22 cellular contexts compared by ENCODE assay signal in genomic region chr2:192007819-192008218, GRCh38.
A peak's percentile ranks its signal among the peaks of the same experiment; 100 is the strongest.
DNase-seq lines count a peak whose midpoint lies in the region; ATAC-seq and TF ChIP-seq lines count a peak whose summit lies in the region.
"Had no signal": no experiment of that assay in that cellular context is flagged by ENCODE, and none has a peak within 500 bp of the region (broad histone marks: within the 10 kb centered on the region; RNA-seq: fewer than 3 reads in every experiment).

No MANE protein-coding gene starts in this region.

- peak; percentile 10 for ATAC-seq in foreskin keratinocyte
- ATAC-seq: PC-3 had no signal

- no peaks in the 10 kb centered on the region for H3K79me2 ChIP-seq in neural progenitor cell (ENCODE audit: low read depth)
- H3K79me2 ChIP-seq in Karpas-422 (ENCODE audit: low read length), result no peaks in the 10 kb centered on the region

- H3K27me3 ChIP-seq in foreskin keratinocyte (no peaks in the 10 kb centered on the region), neural progenitor cell (no peaks in the 10 kb centered on the region), Karpas-422 (ENCODE audit: low read length) (no peaks in the 10 kb centered on the region), brain microvascular endothelial cell (replicated peaks) (no peaks in the 10 kb centered on the region)
- H3K27me3 ChIP-seq: SJSA1, vagina had no signal

- H4K20me1 ChIP-seq in neural progenitor cell (ENCODE audit: low read depth) (no peaks in the 10 kb centered on the region), Karpas-422 (ENCODE audit: insufficient read depth, low read depth, low read length) (no peaks in the 10 kb centered on the region)

- H3K36me3 ChIP-seq in neural progenitor cell (no peaks in the 10 kb centered on the region), Karpas-422 (ENCODE audit: insufficient read depth, low read length) (no peaks in the 10 kb centered on the region), brain microvascular endothelial cell (replicated peaks) (no peaks in the 10 kb centered on the region)
- H3K36me3 ChIP-seq: SJSA1, vagina had no signal

- H3F3A ChIP-seq in neural progenitor cell (ENCODE audit: low read depth), result no peaks in the 10 kb centered on the region

- H3K27me3 Mint-ChIP-seq in neural progenitor cell (ENCODE audit: insufficient read depth, low read depth), result no peaks in the 10 kb centered on the region

- peaks cover 30% of the 10 kb centered on the region for H3K4me1 Mint-ChIP-seq in neural progenitor cell
- H3K4me1 Mint-ChIP-seq: activated CD4-positive, alpha-beta memory T cell treated with anti-CD3 and anti-CD28 coated beads, Interleukin-2, amount 10 ng/mL, durations not matched to agents 7 days and 5 days; CD8-positive, alpha-beta memory T cell had no signal

- in situ Hi-C loops in astrocyte of the spinal cord (cut with HindIII; ENCODE audit: low sequenced_read_pairs) (no loop called here), brain microvascular endothelial cell (cut with HindIII; ENCODE audit: low pct_ligation_motif_present, low sequenced_read_pairs) (no loop called here)

- H2AFZ ChIP-seq in neural progenitor cell (replicated peaks), result peak overlapping the region; percentile 23
- H2AFZ ChIP-seq in Karpas-422 (ENCODE audit: low read length), result no peak overlapping the region

- H3K36me3 Mint-ChIP-seq in neural progenitor cell, result no peaks in the 10 kb centered on the region
- H3K36me3 Mint-ChIP-seq: CD8-positive, alpha-beta memory T cell had no signal

- DNase-seq in GM03348 (ENCODE audit: low spot score) (peak; percentile 9), astrocyte of the spinal cord (ENCODE audit: low read depth, low spot score) (peak; percentile 35), foreskin keratinocyte (no peak), neural progenitor cell (ENCODE audit: low spot score) (no peak), Karpas-422 (no peak), NCI-H187 (lab: John Stamatoyannopoulos, UW) (no peak), brain microvascular endothelial cell (no peak), SW480 (ENCODE audit: low spot score) (no peak)
- DNase-seq: activated CD4-positive, alpha-beta memory T cell treated with anti-CD3 and anti-CD28 coated beads, Interleukin-2, amount 10 ng/mL, durations not matched to agents 7 days and 5 days; activated CD4-positive, CD25-positive, alpha-beta regulatory T cell; anterior cingulate cortex; CD8-positive, alpha-beta memory T cell; DMS79; HFFc6; midbrain; MV-4-11; NCI-H1930; NCI-H226; PC-3 had no signal

- no peaks in the 10 kb centered on the region for H3K9me2 ChIP-seq in Karpas-422 (replicated peaks; ENCODE audit: insufficient read depth, low read length)

- TF ChIP-seq CTCF in astrocyte of the spinal cord (IDR thresholded peaks at IDR 0.05; ENCODE audit: low read depth, low read length), result no peak
- TF ChIP-seq CTCF in foreskin keratinocyte (conservative IDR thresholded peaks at IDR 0.05), result no peak
- no peak for TF ChIP-seq CTCF in neural progenitor cell (IDR thresholded peaks at IDR 0.05)
- no peak for TF ChIP-seq CTCF in brain microvascular endothelial cell (IDR thresholded peaks at IDR 0.05; ENCODE audit: low read depth, low read length, missing control alignments)

- H3K27ac ChIP-seq in foreskin keratinocyte (no peak overlapping the region), neural progenitor cell (no peak overlapping the region), Karpas-422 (ENCODE audit: low read length) (no peak overlapping the region), brain microvascular endothelial cell (no peak overlapping the region)
- H3K27ac ChIP-seq: SJSA1, vagina had no signal

- H3K4me2 ChIP-seq in neural progenitor cell (no peak overlapping the region), Karpas-422 (ENCODE audit: low read depth, low read length, poor library complexity, severe bottlenecking) (no peak overlapping the region)

- no peak overlapping the region for H3K27ac Mint-ChIP-seq in neural progenitor cell
- H3K27ac Mint-ChIP-seq: activated CD4-positive, alpha-beta memory T cell treated with anti-CD3 and anti-CD28 coated beads, Interleukin-2, amount 10 ng/mL, durations not matched to agents 7 days and 5 days; CD8-positive, alpha-beta memory T cell; HFFc6 had no signal

- no peak overlapping the region for H3K9ac ChIP-seq in neural progenitor cell
- no peak overlapping the region for H3K9ac ChIP-seq in Karpas-422 (ENCODE audit: low read length)

- H3K4me1 ChIP-seq in foreskin keratinocyte (no peaks in the 10 kb centered on the region), neural progenitor cell (peaks cover 9% of the 10 kb centered on the region), Karpas-422 (ENCODE audit: low read length) (no peaks in the 10 kb centered on the region)
- H3K4me1 ChIP-seq: vagina had no signal

- no peaks in the 10 kb centered on the region for H3K9me3 Mint-ChIP-seq in neural progenitor cell
- H3K9me3 Mint-ChIP-seq: activated CD4-positive, alpha-beta memory T cell treated with anti-CD3 and anti-CD28 coated beads, Interleukin-2, amount 10 ng/mL, durations not matched to agents 7 days and 5 days; CD8-positive, alpha-beta memory T cell; HFFc6 had no signal

- H3K9me3 ChIP-seq in neural progenitor cell (ENCODE audit: low read depth) (no peaks in the 10 kb centered on the region), Karpas-422 (ENCODE audit: low read length) (no peaks in the 10 kb centered on the region)
- H3K9me3 ChIP-seq: SJSA1, vagina had no signal

- H3K4me3 Mint-ChIP-seq in neural progenitor cell, result no peak overlapping the region
- H3K4me3 Mint-ChIP-seq: activated CD4-positive, alpha-beta memory T cell treated with anti-CD3 and anti-CD28 coated beads, Interleukin-2, amount 10 ng/mL, durations not matched to agents 7 days and 5 days; CD8-positive, alpha-beta memory T cell; HFFc6 had no signal

- H3K4me3 ChIP-seq in astrocyte of the spinal cord (ENCODE audit: low read depth, low read length) (no peak overlapping the region), neural progenitor cell (no peak overlapping the region), Karpas-422 (ENCODE audit: low read length) (no peak overlapping the region), brain microvascular endothelial cell (ENCODE audit: low read depth, low read length) (no peak overlapping the region)
- H3K4me3 ChIP-seq: K562, SJSA1, vagina had no signal

Comparison
In these comparisons a context has a peak if more than half of its experiments do, and no peak if none do; other contexts are left out.
1. DNase-seq: peak in GM03348 (single experiment) and astrocyte of the spinal cord (single experiment); none in foreskin keratinocyte (0 of 2), neural progenitor cell (single experiment), Karpas-422 (single experiment), NCI-H187 (0 of 2), brain microvascular endothelial cell (single experiment) and SW480 (single experiment).